Comparison of ENCODE assay signal across 2 cellular contexts in genomic region chr6:6866656-6867390, GRCh38.
A peak's percentile ranks its signal among the peaks of the same experiment; 100 is the strongest.
TF ChIP-seq lines count a peak whose summit lies in the region.

No MANE protein-coding gene starts in this region.

TF ChIP-seq in K562, 482 proteins besides CTCF, POLR2A, EP300 and RAD21:
- TF ChIP-seq HCFC1 (IDR thresholded peaks at IDR 0.05; ENCODE audit: low read depth, low read length) (no peak), HES1 (IDR thresholded peaks at IDR 0.05; ENCODE audit: low read depth) (no peak), ZNF316 (IDR thresholded peaks at IDR 0.05) (no peak), NRF1 (conservative IDR thresholded peaks at IDR 0.05 in 1 of 2, IDR thresholded peaks at IDR 0.05 in 1 of 2) (no peak), CREB1 (IDR thresholded peaks at IDR 0.05) (0 out of 2 replicates have a peak, but pooled peaks have one; percentile 40), CREB1 (CRISPR knock-in tag; IDR thresholded peaks at IDR 0.05) (no peak), CREM (IDR thresholded peaks at IDR 0.05; ENCODE audit: low read depth) (peak; percentile 57; the same call in 1 of the 2 replicates), KAT8 (IDR thresholded peaks at IDR 0.05; ENCODE audit: low read depth) (no peak), ZNF586 (CRISPR knock-in tag; conservative IDR thresholded peaks at IDR 0.05) (no peak)
TF ChIP-seq in K562: peak in this region for 2.

TF ChIP-seq in SK-N-SH, 30 proteins besides CTCF, POLR2A, EP300 and RAD21:
- TF ChIP-seq, protein P1, sequence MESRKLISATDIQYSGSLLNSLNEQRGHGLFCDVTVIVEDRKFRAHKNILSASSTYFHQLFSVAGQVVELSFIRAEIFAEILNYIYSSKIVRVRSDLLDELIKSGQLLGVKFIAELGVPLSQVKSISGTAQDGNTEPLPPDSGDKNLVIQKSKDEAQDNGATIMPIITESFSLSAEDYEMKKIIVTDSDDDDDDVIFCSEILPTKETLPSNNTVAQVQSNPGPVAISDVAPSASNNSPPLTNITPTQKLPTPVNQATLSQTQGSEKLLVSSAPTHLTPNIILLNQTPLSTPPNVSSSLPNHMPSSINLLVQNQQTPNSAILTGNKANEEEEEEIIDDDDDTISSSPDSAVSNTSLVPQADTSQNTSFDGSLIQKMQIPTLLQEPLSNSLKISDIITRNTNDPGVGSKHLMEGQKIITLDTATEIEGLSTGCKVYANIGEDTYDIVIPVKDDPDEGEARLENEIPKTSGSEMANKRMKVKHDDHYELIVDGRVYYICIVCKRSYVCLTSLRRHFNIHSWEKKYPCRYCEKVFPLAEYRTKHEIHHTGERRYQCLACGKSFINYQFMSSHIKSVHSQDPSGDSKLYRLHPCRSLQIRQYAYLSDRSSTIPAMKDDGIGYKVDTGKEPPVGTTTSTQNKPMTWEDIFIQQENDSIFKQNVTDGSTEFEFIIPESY (IDR thresholded peaks at IDR 0.05; ENCODE audit: borderline replicate concordance, low read depth) = no peak
- no peak for TF ChIP-seq GABPA (IDR thresholded peaks at IDR 0.05; ENCODE audit: low read depth)
- TF ChIP-seq JUND (IDR thresholded peaks at IDR 0.05) = no peak
- no peak for TF ChIP-seq MAX (IDR thresholded peaks at IDR 0.05; ENCODE audit: low read depth)
- TF ChIP-seq SMC3 (IDR thresholded peaks at IDR 0.05; ENCODE audit: low read depth, low read length) = no peak
- TF ChIP-seq FOXJ3 (CRISPR knock-in tag; IDR thresholded peaks at IDR 0.05) = no peak
- no peak for TF ChIP-seq RFX5 (IDR thresholded peaks at IDR 0.05; ENCODE audit: low read length)
- TF ChIP-seq TEAD4 (IDR thresholded peaks at IDR 0.05; ENCODE audit: borderline replicate concordance, insufficient read depth) = no peak
- TF ChIP-seq TAF1 (IDR thresholded peaks at IDR 0.05; ENCODE audit: borderline replicate concordance, low read depth, low read length) = no peak
- no peak for TF ChIP-seq USF1 (IDR thresholded peaks at IDR 0.05; ENCODE audit: borderline replicate concordance, low read depth)
